In the genomic region with DNA sequence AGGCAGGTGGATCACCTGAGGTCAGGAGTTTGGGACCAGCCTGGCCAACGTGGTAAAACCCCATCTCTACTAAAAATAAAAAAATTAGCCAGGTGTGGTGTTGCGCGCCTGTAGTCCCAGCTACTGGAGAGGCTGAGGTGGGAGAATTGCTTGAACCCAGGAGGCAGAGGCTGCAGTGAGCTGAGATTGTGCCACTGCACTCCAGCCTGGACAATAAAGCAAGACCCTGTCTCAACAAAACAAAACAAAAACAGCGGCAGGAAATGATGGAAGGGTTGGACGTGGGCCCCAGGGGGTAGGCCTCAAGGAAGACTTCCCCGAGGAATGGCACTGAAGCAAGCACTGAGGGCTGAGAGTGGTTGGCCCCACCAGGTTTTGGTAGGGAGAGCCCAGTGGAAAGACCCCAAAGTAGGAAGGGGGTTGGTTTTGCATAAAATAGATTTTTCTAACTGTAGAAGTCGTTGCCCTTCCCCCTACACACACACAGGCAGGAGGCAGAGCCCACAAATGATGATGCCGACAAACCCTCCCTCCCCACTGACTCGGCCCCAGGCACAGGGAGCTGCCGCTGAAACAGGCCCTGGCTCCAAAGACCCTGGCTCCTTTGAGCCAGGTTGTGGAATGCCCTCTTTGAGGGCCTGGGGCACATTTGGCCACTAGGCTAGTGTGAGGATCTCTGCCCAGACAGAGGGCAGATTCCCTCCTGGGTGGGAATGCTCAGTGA, we compare ENCODE assay signal across 17 cellular contexts.
"Had no signal": no experiment of that assay in that cellular context is flagged by ENCODE, and none has a peak within 500 bp of the region (broad histone marks: within the 10 kb centered on the region; RNA-seq: fewer than 3 reads in every experiment).

No MANE protein-coding gene starts in this region.

- H3K9me3 Mint-ChIP-seq: activated CD8-positive, alpha-beta T cell treated with anti-CD3 and anti-CD28 coated beads for 36 hours; activated naive CD8-positive, alpha-beta T cell treated with anti-CD3 and anti-CD28 coated beads, Interleukin-2, amount 50 U/mL, for 24 hours; mesothelial cell of epicardium; neural crest cell; stimulated activated naive CD8-positive, alpha-beta T cell treated with anti-CD3 and anti-CD28 coated beads, Interleukin-15, amount 100 ng/mL, for 72 hours had no signal

- H3K4me3 Mint-ChIP-seq: activated CD8-positive, alpha-beta T cell treated with anti-CD3 and anti-CD28 coated beads for 36 hours; activated naive CD8-positive, alpha-beta T cell treated with anti-CD3 and anti-CD28 coated beads, Interleukin-2, amount 50 U/mL, for 24 hours; mesothelial cell of epicardium; neural crest cell; stimulated activated naive CD8-positive, alpha-beta T cell treated with anti-CD3 and anti-CD28 coated beads, Interleukin-15, amount 100 ng/mL, for 72 hours had no signal

- H3K4me1 ChIP-seq: parathyroid adenoma had no signal

- ATAC-seq: activated CD8-positive, alpha-beta T cell treated with anti-CD3 and anti-CD28 coated beads for 36 hours; activated naive CD8-positive, alpha-beta T cell treated with anti-CD3 and anti-CD28 coated beads, Interleukin-2, amount 50 U/mL, for 24 hours; gastrocnemius medialis; left ventricle myocardium superior; stimulated activated naive CD8-positive, alpha-beta T cell treated with anti-CD3 and anti-CD28 coated beads, Interleukin-15, amount 100 ng/mL, for 72 hours had no signal

- H3K27me3 ChIP-seq: gastrocnemius medialis had no signal

- DNase-seq: activated CD8-positive, alpha-beta memory T cell treated with anti-CD3 and anti-CD28 coated beads, Interleukin-2, amount 50 U/mL, for 4 hours; activated CD8-positive, alpha-beta T cell treated with anti-CD3 and anti-CD28 coated beads for 36 hours; activated naive CD4-positive, alpha-beta T cell treated with Interleukin-2 at 50 U/mL for 16 hours; activated naive CD8-positive, alpha-beta T cell treated with anti-CD3 and anti-CD28 coated beads, Interleukin-2, amount 50 U/mL, for 24 hours; cortex of kidney; effector memory CD4-positive, alpha-beta T cell; gastrocnemius medialis; left ventricle myocardium superior; retina; stimulated activated CD4-positive, alpha-beta T cell treated with anti-CD3 and anti-CD28 coated beads, Interleukin-4, amount 100 ng/mL, for 1 hour; stimulated activated CD8-positive, alpha-beta memory T cell treated with anti-CD3 and anti-CD28 coated beads, Interleukin-4, amount 100 ng/mL, for 48 hours; stimulated activated naive CD8-positive, alpha-beta T cell treated with anti-CD3 and anti-CD28 coated beads, Interleukin-15, amount 100 ng/mL, for 72 hours had no signal

- H3K27ac Mint-ChIP-seq: activated CD8-positive, alpha-beta T cell treated with anti-CD3 and anti-CD28 coated beads for 36 hours; activated naive CD8-positive, alpha-beta T cell treated with anti-CD3 and anti-CD28 coated beads, Interleukin-2, amount 50 U/mL, for 24 hours; mesothelial cell of epicardium; stimulated activated naive CD8-positive, alpha-beta T cell treated with anti-CD3 and anti-CD28 coated beads, Interleukin-15, amount 100 ng/mL, for 72 hours had no signal

- H3K9me3 ChIP-seq: gastrocnemius medialis had no signal

- H3K4me3 ChIP-seq: gastrocnemius medialis had no signal

- H3K9ac ChIP-seq: parathyroid adenoma had no signal

- FAIRE-seq: urothelium cell line had no signal

- H3K79me2 ChIP-seq: parathyroid adenoma had no signal

- H3K27me3 Mint-ChIP-seq: activated CD8-positive, alpha-beta T cell treated with anti-CD3 and anti-CD28 coated beads for 36 hours; stimulated activated naive CD8-positive, alpha-beta T cell treated with anti-CD3 and anti-CD28 coated beads, Interleukin-15, amount 100 ng/mL, for 72 hours had no signal

- H3K27ac ChIP-seq: epithelial cell of prostate, gastrocnemius medialis, parathyroid adenoma had no signal

- H2AFZ ChIP-seq: parathyroid adenoma had no signal

- H3K36me3 ChIP-seq: gastrocnemius medialis had no signal
